Comparison of ENCODE assay signal across 8 cellular contexts in genomic region chr14:59275668-59276067, GRCh38.
DNase-seq lines count a peak whose midpoint lies in the region; ATAC-seq, FAIRE-seq and TF ChIP-seq lines count a peak whose summit lies in the region.

No MANE protein-coding gene starts in this region.

- TF ChIP-seq POLR2A in HCT116 (IDR thresholded peaks at IDR 0.05; ENCODE audit: borderline replicate concordance, extremely low read depth, insufficient read depth, insufficient read length), result no peak

- no peaks in the 10 kb centered on the region for H3K9me2 ChIP-seq in HCT116 (ENCODE audit: insufficient read depth)

- H3K36me3 Mint-ChIP-seq in immature natural killer cell, result peaks cover 4 to 5% (median 4%) of the 10 kb centered on the region in 3 donors

- intact Hi-C loops in HCT116 (cut with micrococcal nuclease), result loop anchor here (5.0 kb wide), 2 partner anchors 87 to 88 kb away; partner anchors contain the start of gene DAAM1

- H3K9me3 ChIP-seq in HCT116 (ENCODE audit: control insufficient read depth in 1 of 2, insufficient read depth in 1 of 2, low read depth in 1 of 2, low read length in 2 of 2) (no peaks in the 10 kb centered on the region), osteoblast (ENCODE audit: low read depth, low read length) (no peaks in the 10 kb centered on the region)

- BruUV-seq in HCT116 (replicated peaks; lab: Mats Ljungman, UMichigan), result no TSS peak

- no peaks in the 10 kb centered on the region for H3K9me3 Mint-ChIP-seq in immature natural killer cell

- peak; percentile 75 for ATAC-seq in HCT116

- H3K27me3 ChIP-seq in HCT116 (ENCODE audit: insufficient read depth, low read length) (no peaks in the 10 kb centered on the region), osteoblast (ENCODE audit: insufficient read depth, low read length) (no peaks in the 10 kb centered on the region)

- H3K9ac ChIP-seq in HCT116 (ENCODE audit: low read length), result no peak overlapping the region

- no peak for TF ChIP-seq RAD21 in HCT116 (IDR thresholded peaks at IDR 0.05; ENCODE audit: low read depth)

- H3K4me1 Mint-ChIP-seq in immature natural killer cell, result peaks cover 22 to 25% of the 10 kb centered on the region in 2 donors

- RAD21 ChIA-PET in HCT116 (lab: Charles Lee; ENCODE audit: low non-redundant PET in 1 of 2, low total read pairs in 2 of 2, uncharacterized antibody in 2 of 2, unreplicated experiment in 2 of 2), result no interaction called here

- H3K4me2 ChIP-seq in HCT116 (ENCODE audit: low read length) (peak overlapping the region; percentile 49), osteoblast (ENCODE audit: insufficient read depth, low read length) (peak overlapping the region; percentile 15)

- H3K4me1 ChIP-seq in HCT116 (ENCODE audit: control insufficient read depth in 1 of 2, insufficient read depth in 2 of 2, low read length in 2 of 2) (peaks cover 46 to 57% of the 10 kb centered on the region in 2 experiments), osteoblast (ENCODE audit: insufficient read depth, low read length) (peaks cover 52% of the 10 kb centered on the region)

- H3K4me3 Mint-ChIP-seq in immature natural killer cell, result no peak overlapping the region

- CTCF ChIA-PET in HCT116 (lab: Charles Lee), result interaction anchor here (0.7 to 0.8 kb wide), 3 partner anchors 87 to 209 kb away, joined by 3 read pairs; partner anchors contain the start of genes DAAM1 and JKAMP

- H3K4me3 ChIP-seq in HCT116 (replicated peaks in 1 of 2; ENCODE audit: low read depth in 1 of 2, low read length in 2 of 2) (peak overlapping the region in 1 of 2 experiments; percentile 21; a peak in 1 of 4 replicates), cardiac fibroblast (replicated peaks in 1 of 2; ENCODE audit: low read depth in 2 of 2, low read length in 2 of 2) (no peak overlapping the region), osteoblast (ENCODE audit: insufficient read depth, low read length) (no peak overlapping the region)

- H3K36me3 ChIP-seq in HCT116 (ENCODE audit: control insufficient read depth in 1 of 2, insufficient read depth in 2 of 2, low read length in 2 of 2) (no peaks in the 10 kb centered on the region), osteoblast (ENCODE audit: insufficient read depth, low read length) (no peaks in the 10 kb centered on the region)

- POLR2A ChIA-PET in HCT116 (lab: Charles Lee), result interaction anchor here (0.6 kb wide), 1 partner anchor 81 kb away, joined by 3 read pairs; no protein-coding TSS in a partner anchor

- DNase-seq in GM18507 (ENCODE audit: extremely low spot score, insufficient read length, low read depth) (peak; percentile 32), HCT116 (ENCODE audit: low read depth, low spot score) (peak; percentile 75), MV-4-11 (lab: John Stamatoyannopoulos, UW) (peak; percentile 70), cardiac fibroblast (ENCODE audit: low read depth in 2 of 2) (peak; percentile 86 to 89), osteoblast (ENCODE audit: insufficient read length, low spot score, missing footprints) (peak; percentile 51), DMS 273 (lab: John Stamatoyannopoulos, UW; ENCODE audit: unreplicated experiment) (no peak), immature natural killer cell (no peak)
- DNase-seq in stimulated activated CD4-positive, alpha-beta T cell treated with anti-CD3 and anti-CD28 coated beads, Interleukin-15, amount 100 ng/mL, for 24 hours, result no peak

- H3K27ac ChIP-seq in HCT116 (ENCODE audit: low read depth, low read length) (peak overlapping the region; percentile 64; the same call in 1 of the 2 replicates), osteoblast (ENCODE audit: low read depth, low read length) (peak overlapping the region; percentile 46)

- no peak overlapping the region for H3K27ac Mint-ChIP-seq in immature natural killer cell

- H4K20me1 ChIP-seq in HCT116 (ENCODE audit: insufficient read depth) (no peaks in the 10 kb centered on the region), osteoblast (ENCODE audit: insufficient read depth, low read length) (no peaks in the 10 kb centered on the region)

- no peak for FAIRE-seq in GM18507 (lab: Jason Lieb, UNC)

- TF ChIP-seq CTCF in HCT116 (IDR thresholded peaks at IDR 0.05 in 2 of 3, conservative IDR thresholded peaks at IDR 0.05 in 1 of 3; ENCODE audit: borderline replicate concordance in 1 of 3, insufficient read depth in 1 of 3, low read depth in 2 of 3, low read length in 2 of 3) (no peak), cardiac fibroblast (IDR thresholded peaks at IDR 0.05; ENCODE audit: low read depth, low read length) (no peak), osteoblast (IDR thresholded peaks at IDR 0.05; ENCODE audit: extremely low read depth, low read depth, low read length) (no peak)

- H3K79me2 ChIP-seq in HCT116 (ENCODE audit: insufficient read depth, low read length) (no peaks in the 10 kb centered on the region), osteoblast (ENCODE audit: insufficient read depth, low read length) (no peaks in the 10 kb centered on the region)

- H3K27me3 Mint-ChIP-seq in immature natural killer cell (ENCODE audit: low read depth in 3 of 3), result peaks cover 0 to 2% (median 0%) of the 10 kb centered on the region in 3 donors

- H2AFZ ChIP-seq in HCT116 (ENCODE audit: low read depth, low read length, poor library complexity, severe bottlenecking), result no peak overlapping the region
- H2AFZ ChIP-seq in osteoblast (ENCODE audit: low read length), result no peak overlapping the region

TF ChIP-seq in HCT116, 20 proteins besides CTCF, POLR2A, EP300 and RAD21:
- TF ChIP-seq MAX (IDR thresholded peaks at IDR 0.05), result peak; percentile 31; the same call in 1 of the 2 replicates
- TF ChIP-seq ZFX (IDR thresholded peaks at IDR 0.05), result no peak
- peak; percentile 74 for TF ChIP-seq CBX3 (IDR thresholded peaks at IDR 0.05; ENCODE audit: low read depth)
- TF ChIP-seq EZH2 (IDR thresholded peaks at IDR 0.05), result no peak
- TF ChIP-seq EGR1 (IDR thresholded peaks at IDR 0.05; ENCODE audit: low read depth), result peak; percentile 87
- TF ChIP-seq, protein P1, sequence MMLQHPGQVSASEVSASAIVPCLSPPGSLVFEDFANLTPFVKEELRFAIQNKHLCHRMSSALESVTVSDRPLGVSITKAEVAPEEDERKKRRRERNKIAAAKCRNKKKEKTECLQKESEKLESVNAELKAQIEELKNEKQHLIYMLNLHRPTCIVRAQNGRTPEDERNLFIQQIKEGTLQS (IDR thresholded peaks at IDR 0.05), result peak; percentile 47; the same call in 1 of the 2 replicates
- peak; percentile 81 for TF ChIP-seq SP1 (IDR thresholded peaks at IDR 0.05; ENCODE audit: low read depth)
- no peak for TF ChIP-seq REST (IDR thresholded peaks at IDR 0.05; ENCODE audit: low read depth)
- peak; percentile 71 for TF ChIP-seq CEBPB (IDR thresholded peaks at IDR 0.05; ENCODE audit: low read depth)
- peak; percentile 95 for TF ChIP-seq FOSL1 (IDR thresholded peaks at IDR 0.05; ENCODE audit: low read depth)
- TF ChIP-seq JUND (IDR thresholded peaks at IDR 0.05), result peak; percentile 94
- TF ChIP-seq ELF1 (IDR thresholded peaks at IDR 0.05; ENCODE audit: borderline replicate concordance, low read depth), result no peak
- TF ChIP-seq SRF (IDR thresholded peaks at IDR 0.05; ENCODE audit: low read depth), result peak; percentile 88

Comparison
In these comparisons a context has a peak if more than half of its experiments do, and no peak if none do; other contexts are left out.
1. DNase-seq: peak in GM18507 (single experiment), HCT116 (single experiment), MV-4-11 (single experiment), cardiac fibroblast (2 of 2) and osteoblast (single experiment); none in DMS 273 (single experiment), stimulated activated CD4-positive, alpha-beta T cell treated with anti-CD3 and anti-CD28 coated beads, Interleukin-15, amount 100 ng/mL, for 24 hours (single experiment) and immature natural killer cell (0 of 3).